25 cellular contexts compared by ENCODE assay signal in genomic region chr19:41320568-41320967, GRCh38. TPM values are rescaled to one million over a fixed set of nuclear protein-coding genes. Genes with fewer than 3 reads are reported as not detected.
DNase-seq lines count a peak whose midpoint lies in the region; ATAC-seq, FAIRE-seq and TF ChIP-seq lines count a peak whose summit lies in the region.
"Had no signal": no experiment of that assay in that cellular context is flagged by ENCODE, and none has a peak within 500 bp of the region (broad histone marks: within the 10 kb centered on the region; RNA-seq: fewer than 3 reads in every experiment).

No MANE protein-coding gene starts in this region.

- no peaks in the 10 kb centered on the region for H3K27me3 Mint-ChIP-seq in activated CD4-positive, alpha-beta T cell treated with anti-CD3 and anti-CD28 coated beads, Interleukin-2, amount 10 ng/mL, durations not matched to agents 7 days and 5 days
- H3K27me3 Mint-ChIP-seq in IgD-negative memory B cell = no peaks in the 10 kb centered on the region
- H3K27me3 Mint-ChIP-seq in glutamatergic neuron (ENCODE audit: unreplicated experiment) = peaks cover 11% of the 10 kb centered on the region
- H3K27me3 Mint-ChIP-seq in stimulated activated memory B cell treated with anti-CD40 and anti-IgM and Interleukin-4, amounts not matched to agents 10 μg/mL and 1 μg/mL and 100 μg/mL, for 72 hours = no peaks in the 10 kb centered on the region
- H3K27me3 Mint-ChIP-seq: activated naive CD4-positive, alpha-beta T cell treated with anti-CD3 and anti-CD28 coated beads, Interleukin-2, amount 50 U/mL, for 24 hours; stimulated activated naive CD8-positive, alpha-beta T cell treated with anti-CD3 and anti-CD28 coated beads, Interleukin-15, Interleukin-2, amounts not matched to agents 100 ng/mL and 50 ng/mL, for 24 hours had no signal

- DNase-seq in activated CD4-positive, alpha-beta T cell treated with anti-CD3 and anti-CD28 coated beads, Interleukin-2, amount 10 ng/mL, durations not matched to agents 7 days and 5 days = no peak
- no peak for DNase-seq in activated CD4-positive, alpha-beta T cell treated with anti-CD3 and anti-CD28 coated beads for 48 hours
- DNase-seq in glutamatergic neuron (no peak), frontal cortex (ENCODE audit: low spot score in 2 of 2) (no peak), foreskin melanocyte (no peak)
- DNase-seq: BE2C; cerebellar nuclear complex; COR-L47; DMS79; GF-D8; KBM-7; mammary epithelial cell; MG63; NCI-H82; SHP77; stimulated activated CD4-positive, alpha-beta T cell treated with anti-CD3 and anti-CD28 coated beads, Interleukin-12 subunit alpha, Interleukin-12 subunit beta, amount 100 ng/mL, for 4 hours; stimulated activated CD4-positive, alpha-beta T cell treated with anti-CD3 and anti-CD28 coated beads, Interleukin-4, amount 100 ng/mL, for 24 hours; tibial artery had no signal

- H3K36me3 Mint-ChIP-seq in activated CD4-positive, alpha-beta T cell treated with anti-CD3 and anti-CD28 coated beads, Interleukin-2, amount 10 ng/mL, durations not matched to agents 7 days and 5 days (ENCODE audit: low read depth) = peaks cover 57% of the 10 kb centered on the region
- H3K36me3 Mint-ChIP-seq in IgD-negative memory B cell (peaks cover 2% of the 10 kb centered on the region), glutamatergic neuron (ENCODE audit: unreplicated experiment) (peaks cover 13% of the 10 kb centered on the region)
- H3K36me3 Mint-ChIP-seq in stimulated activated memory B cell treated with anti-CD40 and anti-IgM and Interleukin-4, amounts not matched to agents 10 μg/mL and 1 μg/mL and 100 μg/mL, for 72 hours = peaks cover 51% of the 10 kb centered on the region

- no peak for ATAC-seq in stimulated activated memory B cell treated with anti-CD40 and anti-IgM and Interleukin-4, amounts not matched to agents 10 μg/mL and 1 μg/mL and 100 μg/mL, for 72 hours
- no peak for ATAC-seq in GM21381 (IDR thresholded peaks at IDR 0.05; ENCODE audit: unreplicated experiment)
- ATAC-seq: pancreas had no signal

- peak overlapping the region; percentile 9 for H3K27ac Mint-ChIP-seq in activated CD4-positive, alpha-beta T cell treated with anti-CD3 and anti-CD28 coated beads, Interleukin-2, amount 10 ng/mL, durations not matched to agents 7 days and 5 days
- peak overlapping the region; percentile 63 to 90 (median 84) for H3K27ac Mint-ChIP-seq in IgD-negative memory B cell
- H3K27ac Mint-ChIP-seq in glutamatergic neuron (ENCODE audit: unreplicated experiment) = peak overlapping the region; percentile 62
- peak overlapping the region; percentile 31 for H3K27ac Mint-ChIP-seq in stimulated activated memory B cell treated with anti-CD40 and anti-IgM and Interleukin-4, amounts not matched to agents 10 μg/mL and 1 μg/mL and 100 μg/mL, for 72 hours
- H3K27ac Mint-ChIP-seq: activated naive CD4-positive, alpha-beta T cell treated with anti-CD3 and anti-CD28 coated beads, Interleukin-2, amount 50 U/mL, for 24 hours had no signal

- FAIRE-seq in frontal cortex (lab: Jason Lieb, UNC) = no peak
- FAIRE-seq: GM18507, pancreas had no signal

- peaks cover 43% of the 10 kb centered on the region for H3K4me1 Mint-ChIP-seq in activated CD4-positive, alpha-beta T cell treated with anti-CD3 and anti-CD28 coated beads, Interleukin-2, amount 10 ng/mL, durations not matched to agents 7 days and 5 days
- H3K4me1 Mint-ChIP-seq in IgD-negative memory B cell = peaks cover 19 to 21% (median 20%) of the 10 kb centered on the region in 3 donors
- peaks cover 34% of the 10 kb centered on the region for H3K4me1 Mint-ChIP-seq in glutamatergic neuron (ENCODE audit: low read depth, unreplicated experiment)
- peaks cover 62% of the 10 kb centered on the region for H3K4me1 Mint-ChIP-seq in stimulated activated memory B cell treated with anti-CD40 and anti-IgM and Interleukin-4, amounts not matched to agents 10 μg/mL and 1 μg/mL and 100 μg/mL, for 72 hours

- H3K4me3 Mint-ChIP-seq in activated CD4-positive, alpha-beta T cell treated with anti-CD3 and anti-CD28 coated beads, Interleukin-2, amount 10 ng/mL, durations not matched to agents 7 days and 5 days = no peak overlapping the region
- peak overlapping the region in 1 of 4 donors; percentile 42 for H3K4me3 Mint-ChIP-seq in IgD-negative memory B cell
- no peak overlapping the region for H3K4me3 Mint-ChIP-seq in glutamatergic neuron (ENCODE audit: unreplicated experiment)
- H3K4me3 Mint-ChIP-seq in stimulated activated memory B cell treated with anti-CD40 and anti-IgM and Interleukin-4, amounts not matched to agents 10 μg/mL and 1 μg/mL and 100 μg/mL, for 72 hours = no peak overlapping the region
- H3K4me3 Mint-ChIP-seq: activated naive CD4-positive, alpha-beta T cell treated with anti-CD3 and anti-CD28 coated beads, Interleukin-2, amount 50 U/mL, for 24 hours; stimulated activated naive CD8-positive, alpha-beta T cell treated with anti-CD3 and anti-CD28 coated beads, Interleukin-15, Interleukin-2, amounts not matched to agents 100 ng/mL and 50 ng/mL, for 24 hours had no signal

- H3K9me3 Mint-ChIP-seq in activated CD4-positive, alpha-beta T cell treated with anti-CD3 and anti-CD28 coated beads, Interleukin-2, amount 10 ng/mL, durations not matched to agents 7 days and 5 days = no peaks in the 10 kb centered on the region
- H3K9me3 Mint-ChIP-seq in IgD-negative memory B cell = no peaks in the 10 kb centered on the region
- H3K9me3 Mint-ChIP-seq in glutamatergic neuron (ENCODE audit: unreplicated experiment) = peaks cover 12% of the 10 kb centered on the region
- H3K9me3 Mint-ChIP-seq in stimulated activated memory B cell treated with anti-CD40 and anti-IgM and Interleukin-4, amounts not matched to agents 10 μg/mL and 1 μg/mL and 100 μg/mL, for 72 hours = no peaks in the 10 kb centered on the region
- H3K9me3 Mint-ChIP-seq: activated naive CD4-positive, alpha-beta T cell treated with anti-CD3 and anti-CD28 coated beads, Interleukin-2, amount 50 U/mL, for 24 hours; stimulated activated naive CD8-positive, alpha-beta T cell treated with anti-CD3 and anti-CD28 coated beads, Interleukin-15, Interleukin-2, amounts not matched to agents 100 ng/mL and 50 ng/mL, for 24 hours had no signal

- TF ChIP-seq CTCF in glutamatergic neuron (IDR thresholded peaks at IDR 0.05; ENCODE audit: partially characterized antibody, unreplicated experiment) = no peak

- POLR2A ChIA-PET in activated CD4-positive, alpha-beta T cell treated with anti-CD3 and anti-CD28 coated beads, Interleukin-2, amount 10 ng/mL, durations not matched to agents 7 days and 5 days (lab: Charles Lee) = no interaction called here

- CTCF ChIA-PET in activated CD4-positive, alpha-beta T cell treated with anti-CD3 and anti-CD28 coated beads, Interleukin-2, amount 10 ng/mL, durations not matched to agents 7 days and 5 days (lab: Charles Lee) = interaction anchor here (0.7 kb wide), 1 partner anchor 26 kb away, joined by 3 read pairs; no protein-coding TSS in a partner anchor

RNA-seq across cellular contexts. Expression of gene CCDC97, which starts 10.6 kb away (rescaled TPM):
- 10 to 100 TPM; 50.4 to 51.7 TPM for total RNA-seq in activated CD4-positive, alpha-beta T cell treated with anti-CD3 and anti-CD28 coated beads, Interleukin-2, amount 10 ng/mL, durations not matched to agents 7 days and 5 days
- 34.5 TPM for polyA plus RNA-seq in IgD-negative memory B cell
- total RNA-seq in glutamatergic neuron (ENCODE audit: unreplicated experiment) (36.7 TPM), frontal cortex (4.1 TPM)

RNA-seq across cellular contexts. Expression of gene TGFB1, which starts 33.2 kb away (rescaled TPM):
- total RNA-seq in activated CD4-positive, alpha-beta T cell treated with anti-CD3 and anti-CD28 coated beads, Interleukin-2, amount 10 ng/mL, durations not matched to agents 7 days and 5 days = 100 to 1,000 TPM; 194 TPM
- 49.3 TPM for polyA plus RNA-seq in IgD-negative memory B cell
- total RNA-seq in glutamatergic neuron (ENCODE audit: unreplicated experiment) (26.0 TPM), frontal cortex (0.41 TPM)

RNA-seq across cellular contexts. Expression of gene B9D2, which starts 43.4 kb away (rescaled TPM):
- total RNA-seq in activated CD4-positive, alpha-beta T cell treated with anti-CD3 and anti-CD28 coated beads, Interleukin-2, amount 10 ng/mL, durations not matched to agents 7 days and 5 days = 10 to 100 TPM; 11.6 to 11.7 TPM
- 10.5 TPM for polyA plus RNA-seq in IgD-negative memory B cell
- total RNA-seq in glutamatergic neuron (ENCODE audit: unreplicated experiment) = 7.6 TPM
- 5.3 TPM for total RNA-seq in frontal cortex

RNA-seq across cellular contexts. Expression of gene TMEM91, which starts 55.8 kb away (rescaled TPM):
- 1 to 10 TPM; 5.4 to 5.6 TPM for total RNA-seq in activated CD4-positive, alpha-beta T cell treated with anti-CD3 and anti-CD28 coated beads, Interleukin-2, amount 10 ng/mL, durations not matched to agents 7 days and 5 days
- polyA plus RNA-seq in IgD-negative memory B cell = 1.8 TPM
- 52.6 TPM for total RNA-seq in glutamatergic neuron (ENCODE audit: unreplicated experiment)
- 6.5 TPM for total RNA-seq in frontal cortex

RNA-seq across cellular contexts. Expression of gene HNRNPUL1, which starts 56.4 kb away (rescaled TPM):
- 100 to 1,000 TPM; 333 to 348 TPM for total RNA-seq in activated CD4-positive, alpha-beta T cell treated with anti-CD3 and anti-CD28 coated beads, Interleukin-2, amount 10 ng/mL, durations not matched to agents 7 days and 5 days
- polyA plus RNA-seq in IgD-negative memory B cell = 80.9 TPM
- total RNA-seq in glutamatergic neuron (ENCODE audit: unreplicated experiment) = 201 TPM
- total RNA-seq in frontal cortex = 51.8 TPM

Comparison
In these comparisons a context has a peak if more than half of its experiments do, and no peak if none do; other contexts are left out.
1. H3K27ac Mint-ChIP-seq: peak in every context shown above with its lines; median percentile 84 in IgD-negative memory B cell; 62 in glutamatergic neuron; 31 in stimulated activated memory B cell treated with anti-CD40 and anti-IgM and Interleukin-4, amounts not matched to agents 10 μg/mL and 1 μg/mL and 100 μg/mL, for 72 hours; 9 in activated CD4-positive, alpha-beta T cell treated with anti-CD3 and anti-CD28 coated beads, Interleukin-2, amount 10 ng/mL, durations not matched to agents 7 days and 5 days.
2. RNA of gene TGFB1, which starts 33.2 kb away (total RNA-seq): 194 TPM in activated CD4-positive, alpha-beta T cell treated with anti-CD3 and anti-CD28 coated beads, Interleukin-2, amount 10 ng/mL, durations not matched to agents 7 days and 5 days and 26.0 TPM in glutamatergic neuron (single experiment); 0.41 TPM in frontal cortex (single experiment); every median in the first group is over 10 times any median in the second.